8 cellular contexts compared by ENCODE assay signal in genomic region chr12:105084251-105085250, GRCh38. TPM values are rescaled to one million over a fixed set of nuclear protein-coding genes. Genes with fewer than 3 reads are reported as not detected.
A peak's percentile ranks its signal among the peaks of the same experiment; 100 is the strongest.
DNase-seq lines count a peak whose midpoint lies in the region; ATAC-seq, FAIRE-seq and TF ChIP-seq lines count a peak whose summit lies in the region.

Gene ALDH1L2, minus strand, starts transcription at chr12:105084458. Its CDS starts 22 bp downstream, at chr12:105084436.

- peaks cover 8% of the 10 kb centered on the region for H3K4me1 Mint-ChIP-seq in CD14-positive monocyte
- peaks cover 13% of the 10 kb centered on the region for H3K4me1 Mint-ChIP-seq in central memory CD8-positive, alpha-beta T cell

- H3K36me3 ChIP-seq in WERI-Rb-1 (no peaks in the 10 kb centered on the region), keratinocyte (ENCODE audit: control insufficient read depth in 2 of 2, extremely low read depth in 1 of 2, insufficient read depth in 2 of 2, low read length in 2 of 2) (no peaks in the 10 kb centered on the region), spleen (no peaks in the 10 kb centered on the region)

- peak within 1 kb of the TSS; percentile 73 for H3K9ac ChIP-seq in keratinocyte (ENCODE audit: control insufficient read depth, extremely low read depth, insufficient read depth, low read length)

- H2AFZ ChIP-seq in keratinocyte (ENCODE audit: control insufficient read depth, low read length) = peak within 1 kb of the TSS; percentile 58

- DNase-seq in CD14-positive monocyte (ENCODE audit: low spot score) (peak; percentile 64), HuH-7.5 (ENCODE audit: low spot score) (peak; percentile 34), WERI-Rb-1 (peak; percentile 48), keratinocyte (ENCODE audit: low read depth, low spot score) (no peak), spleen (peak; percentile 87), NCI-H82 (lab: John Stamatoyannopoulos, UW) (no peak)
- no peak for DNase-seq in central memory CD8-positive, alpha-beta T cell (ENCODE audit: low spot score in 2 of 2)

- H3K79me2 ChIP-seq in keratinocyte (ENCODE audit: control insufficient read depth, insufficient read depth, low read length) = no peaks in the 10 kb centered on the region

- H3K4me1 ChIP-seq in keratinocyte (ENCODE audit: control insufficient read depth, extremely low read depth, insufficient read depth, low read length) (peaks cover 5% of the 10 kb centered on the region), spleen (peaks cover 8 to 19% (median 13%) of the 10 kb centered on the region in 6 donors)

- H3K9me3 ChIP-seq in WERI-Rb-1 (ENCODE audit: severe bottlenecking) (no peaks in the 10 kb centered on the region), keratinocyte (ENCODE audit: control insufficient read depth, low read depth, low read length) (no peaks in the 10 kb centered on the region), spleen (peaks cover 0 to 6% (median 0%) of the 10 kb centered on the region in 8 donors)

- peak within 1 kb of the TSS; percentile 84 to 95 for H3K4me3 Mint-ChIP-seq in CD14-positive monocyte
- H3K4me3 Mint-ChIP-seq in central memory CD8-positive, alpha-beta T cell = peak within 1 kb of the TSS; percentile 60

- H3K9me3 Mint-ChIP-seq in CD14-positive monocyte = peaks cover 0 to 9% (median 6%) of the 10 kb centered on the region in 7 donors
- H3K9me3 Mint-ChIP-seq in central memory CD8-positive, alpha-beta T cell = no peaks in the 10 kb centered on the region

- dilution Hi-C loops in keratinocyte (cut with MboI; ENCODE audit: extremely low pct_ligation_motif_present, low sequenced_read_pairs) = no loop called here

- peak; percentile 77 for ATAC-seq in GM19438 (IDR thresholded peaks at IDR 0.05; ENCODE audit: low read depth, unreplicated experiment)
- peak; percentile 82 for ATAC-seq in central memory CD8-positive, alpha-beta T cell (replicated peaks; ENCODE audit: extremely low read depth, poor library complexity, severe bottlenecking)

- 26 to 56% (median 28%) methylated on average over 31 to 75 of the region's 75 CpGs for WGBS in spleen, 5 donors

- H3K27ac ChIP-seq in WERI-Rb-1 (no peak within 1 kb of the TSS), keratinocyte (ENCODE audit: control insufficient read depth, insufficient read depth, low read length) (peak within 1 kb of the TSS; percentile 2), spleen (peak within 1 kb of the TSS in 3 of 8 donors; percentile 7 to 36 (median 28))

- peak within 1 kb of the TSS; percentile 36 for H3K4me3 ChIP-seq in WERI-Rb-1 (ENCODE audit: low read depth, low read length)
- peak within 1 kb of the TSS; percentile 14 to 79 (median 23) for H3K4me3 ChIP-seq in keratinocyte (ENCODE audit: control insufficient read depth in 2 of 3, extremely low read depth in 1 of 3, insufficient read depth in 2 of 3, low read depth in 1 of 3, low read length in 3 of 3)
- peak within 1 kb of the TSS; percentile 8 to 71 (median 46) for H3K4me3 ChIP-seq in spleen

- TF ChIP-seq CTCF in CD14-positive monocyte (IDR thresholded peaks at IDR 0.05) (no peak), WERI-Rb-1 (IDR thresholded peaks at IDR 0.05; ENCODE audit: low read depth, low read length) (no peak), keratinocyte (optimal IDR thresholded peaks at IDR 0.05 in 1 of 3, IDR thresholded peaks at IDR 0.05 in 1 of 3, conservative IDR thresholded peaks at IDR 0.05 in 1 of 3; ENCODE audit: extremely low read depth in 1 of 3, insufficient read depth in 2 of 3, low read length in 3 of 3) (no peak), spleen (IDR thresholded peaks at IDR 0.05 in 8 of 11, conservative IDR thresholded peaks at IDR 0.05 in 3 of 11) (no peak)

- TF ChIP-seq POLR2A in spleen (IDR thresholded peaks at IDR 0.05) = no peak

- H3K36me3 Mint-ChIP-seq in CD14-positive monocyte = no peaks in the 10 kb centered on the region
- H3K36me3 Mint-ChIP-seq in central memory CD8-positive, alpha-beta T cell (ENCODE audit: insufficient read depth) = no peaks in the 10 kb centered on the region

- H3K27me3 Mint-ChIP-seq in CD14-positive monocyte (ENCODE audit: low read depth in 3 of 3) = peaks cover 1 to 5% (median 4%) of the 10 kb centered on the region in 3 donors
- H3K27me3 Mint-ChIP-seq in central memory CD8-positive, alpha-beta T cell = peaks cover 60% of the 10 kb centered on the region

- H4K20me1 ChIP-seq in keratinocyte (ENCODE audit: control insufficient read depth, extremely low read depth, insufficient read depth, low read length) = no peaks in the 10 kb centered on the region

- H3K9me1 ChIP-seq in keratinocyte (ENCODE audit: control insufficient read depth, extremely low read depth, insufficient read depth, low read length) = no peaks in the 10 kb centered on the region

- FAIRE-seq in keratinocyte (lab: Jason Lieb, UNC) = no peak

- intact Hi-C loops in CD14-positive monocyte (cut with micrococcal nuclease) (no loop called here), spleen (cut with DNase I; ENCODE audit: low total_unique reads) (no loop called here)

- peak within 1 kb of the TSS in 2 of 7 donors; percentile 40 to 63 for H3K27ac Mint-ChIP-seq in CD14-positive monocyte
- no peak within 1 kb of the TSS for H3K27ac Mint-ChIP-seq in central memory CD8-positive, alpha-beta T cell (ENCODE audit: low read depth)

- H3K4me2 ChIP-seq in keratinocyte (ENCODE audit: control insufficient read depth, extremely low read depth, insufficient read depth, low read depth, low read length) = peak within 1 kb of the TSS; percentile 71

- H3K27me3 ChIP-seq in WERI-Rb-1 (ENCODE audit: insufficient read depth, low read depth, severe bottlenecking) = no peaks in the 10 kb centered on the region
- no peaks in the 10 kb centered on the region for H3K27me3 ChIP-seq in keratinocyte (ENCODE audit: control insufficient read depth, extremely low read depth, insufficient read depth, low read length)
- peaks cover 0 to 27% (median 12%) of the 10 kb centered on the region in 7 donors for H3K27me3 ChIP-seq in spleen (replicated peaks in 1 of 7)

RNA-seq across cellular contexts. Expression of gene ALDH1L2, which starts in this region (rescaled TPM):
- polyA plus RNA-seq in CD14-positive monocyte = under 1 TPM in 1 of 2 donors, not detected in 1; 0.03 TPM
- 0.90 to 1.8 TPM (median 1.5 TPM) in 3 replicates for polyA plus RNA-seq in keratinocyte
- 2.5 TPM for polyA plus RNA-seq in keratinocyte (2011; ENCODE audit: low read depth)
- polyA plus RNA-seq in keratinocyte (2011; cell fraction: cytosol; rRNA removed) = 0.79 and 2.0 TPM in 2 replicates
- 2.9 and 3.5 TPM in 2 replicates for polyA plus RNA-seq in keratinocyte (2011; cell fraction: nucleus; rRNA removed)
- polyA plus RNA-seq in keratinocyte (2012; ENCODE audit: low replicate concordance) = 0.87 and 1.4 TPM in 2 replicates
- 0.49 to 2.3 TPM (median 0.79 TPM) in 3 replicates for polyA minus RNA-seq in keratinocyte
- 1.7 TPM for polyA minus RNA-seq in keratinocyte (2011; cell fraction: cytosol; rRNA and poly(A)+ RNA removed)
- polyA minus RNA-seq in keratinocyte (2011; cell fraction: nucleus; rRNA and poly(A)+ RNA removed) = 2.7 and 3.4 TPM in 2 replicates
- total RNA-seq in spleen = 10 to 100 TPM in 1 of 7 donors, 1 to 10 TPM in 6; 1.6 to 10.4 (median 4.1) TPM
- polyA plus RNA-seq in spleen = under 1 TPM; 0.07 to 0.26 (median 0.22) TPM

Comparison
In these comparisons a context has a peak if more than half of its experiments do, and no peak if none do; other contexts are left out.
1. Peak in DNase-seq in CD14-positive monocyte; RNA of the gene not detected or under 1 TPM.
2. DNase-seq: peak in HuH-7.5 (single experiment), WERI-Rb-1 (single experiment) and spleen (single experiment); none in central memory CD8-positive, alpha-beta T cell (0 of 2), keratinocyte (single experiment) and NCI-H82 (single experiment).
3. Peak in every context shown above with its lines, with median percentiles within 50 percentile points of each other: H3K4me3 ChIP-seq.